ENCODE assay signal across 8 cellular contexts in genomic region chr4:139556735-139557505, GRCh38. TPM values are rescaled to one million over a fixed set of nuclear protein-coding genes. Genes with fewer than 3 reads are reported as not detected.
DNase-seq lines count a peak whose midpoint lies in the region; ATAC-seq, FAIRE-seq and TF ChIP-seq lines count a peak whose summit lies in the region.

No MANE protein-coding gene starts in this region.

- peaks cover 19% of the 10 kb centered on the region; the same call in 1 of the 2 replicates for H3K23me2 ChIP-seq in H1 (ENCODE audit: low read depth, low read length)

- H3K4me1 ChIP-seq in H1 (replicated peaks in 1 of 4; ENCODE audit: control insufficient read depth in 3 of 4, insufficient read depth in 4 of 4, low read length in 3 of 4) (peaks cover 0 to 9% (median 3%) of the 10 kb centered on the region in 4 experiments; a peak in 6 of 7 replicates), mucosa of descending colon (ENCODE audit: low read depth) (peaks cover 18% of the 10 kb centered on the region)

- H3K18ac ChIP-seq in H1 (ENCODE audit: extremely low read depth, low read length): peak overlapping the region; percentile 56; the same call in 1 of the 2 replicates

- H2AK5ac ChIP-seq in H1 (ENCODE audit: low read depth, low read length): no peak overlapping the region

- H3K27ac ChIP-seq in H1 (ENCODE audit: low read depth, low read length): no peak overlapping the region

- H3K36me3 ChIP-seq in H1 (ENCODE audit: control insufficient read depth in 2 of 4, insufficient read depth in 4 of 4, low read length in 3 of 4): no peaks in the 10 kb centered on the region
- H3K36me3 ChIP-seq in mucosa of descending colon (ENCODE audit: low read depth): no peaks in the 10 kb centered on the region

- no peaks in the 10 kb centered on the region for H3K79me1 ChIP-seq in H1 (ENCODE audit: low read depth, low read length)

- H2BK20ac ChIP-seq in H1 (ENCODE audit: low read length): no peak overlapping the region

- no peak overlapping the region for H3K14ac ChIP-seq in H1 (ENCODE audit: insufficient read length)

- H2BK15ac ChIP-seq in H1 (ENCODE audit: low read length): no peak overlapping the region; the same call in 1 of the 2 replicates

- no peak for TF ChIP-seq POLR2A in H1 (IDR thresholded peaks at IDR 0.05; ENCODE audit: control extremely low read depth in 1 of 2, low read depth in 2 of 2, low read length in 2 of 2)
- no peak for TF ChIP-seq POLR2A in H54 (IDR thresholded peaks at IDR 0.05; ENCODE audit: low read depth, low read length)

- no peak overlapping the region for H2BK120ac ChIP-seq in H1 (replicated peaks; ENCODE audit: low read depth, low read length)

- no peak overlapping the region for H3K56ac ChIP-seq in H1 (replicated peaks; ENCODE audit: insufficient read length, low read depth, low read length)

- H4K91ac ChIP-seq in H1 (replicated peaks; ENCODE audit: insufficient read length, low read length): no peak overlapping the region

- peak overlapping the region; percentile 84; the same call in 1 of the 2 replicates for H2BK12ac ChIP-seq in H1 (ENCODE audit: low read depth, low read length)

- no peaks in the 10 kb centered on the region for H3K9me3 Mint-ChIP-seq in activated CD8-positive, alpha-beta T cell treated with anti-CD3 and anti-CD28 coated beads, Interleukin-2, amount 10 ng/mL, durations not matched to agents 7 days and 5 days (ENCODE audit: insufficient read depth)

- no peaks in the 10 kb centered on the region for H3K79me2 ChIP-seq in H1 (ENCODE audit: control insufficient read depth in 1 of 2, insufficient read depth in 2 of 2, low read length in 2 of 2)

- H3K36me3 Mint-ChIP-seq in activated CD8-positive, alpha-beta T cell treated with anti-CD3 and anti-CD28 coated beads, Interleukin-2, amount 10 ng/mL, durations not matched to agents 7 days and 5 days (ENCODE audit: low read depth): peaks cover 4% of the 10 kb centered on the region

- TF ChIP-seq RAD21 in H1 (IDR thresholded peaks at IDR 0.05 in 1 of 2, conservative IDR thresholded peaks at IDR 0.05 in 1 of 2; ENCODE audit: low read depth in 2 of 2, low read length in 2 of 2): no peak

- no peak overlapping the region for H4K8ac ChIP-seq in H1 (ENCODE audit: extremely low read depth, insufficient read depth, low read length)

- CTCF ChIA-PET in activated CD8-positive, alpha-beta T cell treated with anti-CD3 and anti-CD28 coated beads, Interleukin-2, amount 10 ng/mL, durations not matched to agents 7 days and 5 days (lab: Charles Lee): interaction anchor here (0.7 to 2.1 kb wide), 11 partner anchors 9 to 104 kb away, joined by 3 to 7 read pairs (median 3); no protein-coding TSS in a partner anchor
- CTCF ChIA-PET in H1 (lab: Charles Lee; ENCODE audit: partially characterized antibody): interaction anchor here (0.6 to 2.4 kb wide), 12 partner anchors 9 to 175 kb away, joined by 3 to 7 read pairs (median 4); no protein-coding TSS in a partner anchor

- H4K5ac ChIP-seq in H1 (ENCODE audit: insufficient read length, low read depth, low read length): no peak overlapping the region

- H3K4me3 Mint-ChIP-seq in activated CD8-positive, alpha-beta T cell treated with anti-CD3 and anti-CD28 coated beads, Interleukin-2, amount 10 ng/mL, durations not matched to agents 7 days and 5 days: peak overlapping the region; percentile 95

- peak; percentile 16 for ATAC-seq in GM18858 (IDR thresholded peaks at IDR 0.05; ENCODE audit: unreplicated experiment)
- ATAC-seq in activated CD8-positive, alpha-beta T cell treated with anti-CD3 and anti-CD28 coated beads, Interleukin-2, amount 10 ng/mL, durations not matched to agents 7 days and 5 days: peak; percentile 34
- ATAC-seq in mucosa of descending colon: peak; percentile 60

- H3K9ac ChIP-seq in H1 (replicated peaks in 1 of 4; ENCODE audit: extremely low read depth in 1 of 4, low read depth in 3 of 4, low read length in 3 of 4): peak overlapping the region in 3 of 4 experiments; percentile 9 to 76 (median 74); a peak in 3 of 7 replicates

- 0 out of 2 replicates have a peak overlapping the region, but pooled peaks have one; percentile 44 for H2BK5ac ChIP-seq in H1 (ENCODE audit: low read depth, low read length)

- peak; percentile 13 for DNase-seq in HPDE6-E6E7 (ENCODE audit: extremely low spot score)
- peak; percentile 55 for DNase-seq in NCI-H774 (lab: John Stamatoyannopoulos, UW)
- DNase-seq in activated CD8-positive, alpha-beta T cell treated with anti-CD3 and anti-CD28 coated beads, Interleukin-2, amount 10 ng/mL, durations not matched to agents 7 days and 5 days: peak; percentile 65
- peak in 1 of 2 experiments; percentile 74 for DNase-seq in H1 (ENCODE audit: low read depth in 1 of 2, low spot score in 2 of 2)
- peak; percentile 76 to 82 (median 79) for DNase-seq in mucosa of descending colon
- peak; percentile 67 for DNase-seq in stimulated activated CD8-positive, alpha-beta memory T cell treated with anti-CD3 and anti-CD28 coated beads, Interleukin-4, amount 100 ng/mL, for 48 hours
- no peak for DNase-seq in H54 (ENCODE audit: insufficient read length, low spot score)

- no peaks in the 10 kb centered on the region for H4K20me1 ChIP-seq in H1 (replicated peaks in 1 of 2; ENCODE audit: control insufficient read depth in 1 of 2, insufficient read depth in 2 of 2, low read length in 2 of 2)

- H3K4me1 Mint-ChIP-seq in activated CD8-positive, alpha-beta T cell treated with anti-CD3 and anti-CD28 coated beads, Interleukin-2, amount 10 ng/mL, durations not matched to agents 7 days and 5 days (ENCODE audit: low read depth): peaks cover 57% of the 10 kb centered on the region

- peaks cover 9% of the 10 kb centered on the region for H3K27me3 Mint-ChIP-seq in activated CD8-positive, alpha-beta T cell treated with anti-CD3 and anti-CD28 coated beads, Interleukin-2, amount 10 ng/mL, durations not matched to agents 7 days and 5 days (ENCODE audit: low read depth)

- H3K27me3 ChIP-seq in H1 (replicated peaks in 1 of 4; ENCODE audit: control insufficient read depth in 3 of 4, extremely low read depth in 1 of 4, insufficient read depth in 3 of 4, low read length in 3 of 4): peaks cover 15 to 44% (median 40%) of the 10 kb centered on the region in 4 experiments

- no peak overlapping the region for H3K23ac ChIP-seq in H1 (ENCODE audit: insufficient read length)

- TF ChIP-seq CTCF in H1 (IDR thresholded peaks at IDR 0.05; ENCODE audit: control extremely low read depth in 1 of 3, insufficient read depth in 1 of 3, low read depth in 1 of 3, low read length in 3 of 3): no peak
- no peak for TF ChIP-seq CTCF in mucosa of descending colon (IDR thresholded peaks at IDR 0.05)

- H2AFZ ChIP-seq in H1 (ENCODE audit: low read length): peak overlapping the region; percentile 70; the same call in 1 of the 2 replicates

- intact Hi-C loops in mucosa of descending colon (cut with DNase I, micrococcal nuclease): no loop called here

- H3K27ac Mint-ChIP-seq in activated CD8-positive, alpha-beta T cell treated with anti-CD3 and anti-CD28 coated beads, Interleukin-2, amount 10 ng/mL, durations not matched to agents 7 days and 5 days: peak overlapping the region; percentile 89

- POLR2A ChIA-PET in activated CD8-positive, alpha-beta T cell treated with anti-CD3 and anti-CD28 coated beads, Interleukin-2, amount 10 ng/mL, durations not matched to agents 7 days and 5 days (lab: Charles Lee): interaction anchor here (0.6 to 3.2 kb wide), 6 partner anchors 19 to 542 kb away, joined by 3 to 11 read pairs (median 3); partner anchors contain the start of genes NAA15 and RAB33B
- POLR2A ChIA-PET in H1 (lab: Charles Lee; ENCODE audit: partially characterized antibody): interaction anchor here (0.7 to 1.4 kb wide), 6 partner anchors 10 to 104 kb away, joined by 3 to 4 read pairs (median 3); no protein-coding TSS in a partner anchor

- H3K9me3 ChIP-seq in H1 (ENCODE audit: insufficient read depth in 2 of 2, low read depth in 1 of 2, low read length in 1 of 2) (no peaks in the 10 kb centered on the region), mucosa of descending colon (no peaks in the 10 kb centered on the region)

- no peak overlapping the region for H3K4ac ChIP-seq in H1 (replicated peaks; ENCODE audit: insufficient read length, low read depth, low read length)

- H3K4me3 ChIP-seq in H1 (ENCODE audit: extremely low read depth in 1 of 4, insufficient read depth in 2 of 4, low read depth in 3 of 4, low read length in 4 of 4) (peak overlapping the region; percentile 54 to 81 (median 70)), mucosa of descending colon (peak overlapping the region; percentile 53)

- TF ChIP-seq EP300 in H1 (IDR thresholded peaks at IDR 0.05; ENCODE audit: borderline replicate concordance in 1 of 2, low read depth in 2 of 2, low read length in 2 of 2): no peak

- WGBS in H1 (ENCODE audit: extremely low coverage in 1 of 2, insufficient coverage in 1 of 2, insufficient read length in 1 of 2, insufficient replicate concordance in 2 of 2, low coverage in 1 of 2, low lambda C conversion rate in 2 of 2, missing lambda C conversion rate in 1 of 2), 2 experiments: 2% methylated on average over 50 of the region's 56 CpGs; no CpG with 5 or more reads in 1 of the 2 experiments

- FAIRE-seq in H1 (lab: Jason Lieb, UNC) (no peak), H54 (lab: Jason Lieb, UNC) (no peak)

- peak overlapping the region; percentile 78 to 98 for H3K4me2 ChIP-seq in H1 (ENCODE audit: insufficient read depth in 1 of 2, low read depth in 2 of 2, low read length in 2 of 2)

TF ChIP-seq in H1, 55 proteins besides CTCF, POLR2A, EP300 and RAD21 (continues in another document):
- no peak for TF ChIP-seq EGR1 (IDR thresholded peaks at IDR 0.05; ENCODE audit: borderline replicate concordance, low read depth, low read length)
- TF ChIP-seq, protein P1, sequence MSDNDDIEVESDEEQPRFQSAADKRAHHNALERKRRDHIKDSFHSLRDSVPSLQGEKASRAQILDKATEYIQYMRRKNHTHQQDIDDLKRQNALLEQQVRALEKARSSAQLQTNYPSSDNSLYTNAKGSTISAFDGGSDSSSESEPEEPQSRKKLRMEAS (IDR thresholded peaks at IDR 0.05): peak; percentile 83
- peak; percentile 65 for TF ChIP-seq ASH2L (IDR thresholded peaks at IDR 0.05; ENCODE audit: low read length)
- TF ChIP-seq EZH2 (IDR thresholded peaks at IDR 0.05; ENCODE audit: low read depth, low read length, severe bottlenecking): peak; percentile 62
- TF ChIP-seq JUN (IDR thresholded peaks at IDR 0.05; ENCODE audit: low read depth, low read length): no peak

RNA-seq across cellular contexts. Expression of gene SETD7, which starts 0.9 kb away (rescaled TPM):
- total RNA-seq in activated CD8-positive, alpha-beta T cell treated with anti-CD3 and anti-CD28 coated beads, Interleukin-2, amount 10 ng/mL, durations not matched to agents 7 days and 5 days: 1 to 10 TPM; 7.2 to 7.4 TPM
- total RNA-seq in H1 (2021; fragmentation: NEBNext Ultra II Directional; extraction: Animal tissue kit (Norgen Biotek cat#: 25700)): 3.4 and 4.6 TPM in 2 replicates
- 1.3 and 1.5 TPM in 2 replicates for polyA plus RNA-seq in H1 (2011; rRNA removed)
- polyA plus RNA-seq in H1 (2011; cell fraction: cytosol; rRNA removed): 1.4 TPM
- polyA plus RNA-seq in H1 (2011; cell fraction: nucleus; rRNA removed): 1.3 TPM
- 1.5 to 2.1 TPM (median 1.9 TPM) in 4 replicates for polyA plus RNA-seq in H1 (2012, experiment 1 of 2)
- polyA plus RNA-seq in H1 (2012, experiment 2 of 2): 0.20 TPM
- polyA plus RNA-seq in H1 (2013, experiment 1 of 2): 2.1 TPM
- polyA plus RNA-seq in H1 (2013, experiment 2 of 2): 1.7 TPM
- 3.1 and 4.5 TPM in 2 replicates for polyA minus RNA-seq in H1 (2011; rRNA and poly(A)+ RNA removed)
- polyA minus RNA-seq in H1 (2011; cell fraction: cytosol; rRNA and poly(A)+ RNA removed): 1.5 TPM
- 3.1 TPM for polyA minus RNA-seq in H1 (2011; cell fraction: nucleus; rRNA and poly(A)+ RNA removed)
- total RNA-seq in mucosa of descending colon: 10 to 100 TPM; 10.2 to 68.4 (median 24.8) TPM
